ENCODE assay signal across 21 cellular contexts in genomic region chr5:180135967-180136641, GRCh38.
DNase-seq lines count a peak whose midpoint lies in the region; ATAC-seq and TF ChIP-seq lines count a peak whose summit lies in the region.
"Had no signal": no experiment of that assay in that cellular context is flagged by ENCODE, and none has a peak within 500 bp of the region (broad histone marks: within the 10 kb centered on the region; RNA-seq: fewer than 3 reads in every experiment).

No MANE protein-coding gene starts in this region.

- no peak for TF ChIP-seq POLR2A in Peyer's patch (IDR thresholded peaks at IDR 0.05)
- no peak for TF ChIP-seq POLR2A in sigmoid colon (IDR thresholded peaks at IDR 0.05)

- DNase-seq in D341Med (ENCODE audit: low spot score): peak; percentile 24
- peak in 2 of 3 donors; percentile 12 to 34 for DNase-seq in Peyer's patch
- peak; percentile 35 for DNase-seq in left lobe of liver (ENCODE audit: low spot score)
- DNase-seq in sigmoid colon: peak; percentile 48
- DNase-seq in KBM-7: no peak
- no peak for DNase-seq in NCI-H1105 treated with DMSO at 0.1 percent for 48 hours (lab: John Stamatoyannopoulos, UW)
- DNase-seq: activated B cell treated with CpG ODN at 0.5 μM for 24 hours; activated CD4-positive, alpha-beta T cell treated with anti-CD3 and anti-CD28 coated beads, Interleukin-2, amount 50 U/mL, for 4 hours; Calu3; effector CD8-positive, alpha-beta T cell; HCEC 1CT; NCI-H2081; NCI-H82; SHP77; SW 1271; T1000 had no signal

- no peak for TF ChIP-seq EP300 in sigmoid colon (IDR thresholded peaks at IDR 0.05)

- H3K27me3 ChIP-seq in Peyer's patch (no peaks in the 10 kb centered on the region), sigmoid colon (peaks cover 0 to 22% (median 0%) of the 10 kb centered on the region in 3 donors)
- H3K27me3 ChIP-seq: vagina had no signal

- in situ Hi-C loops in KBM-7 (cut with MboI; ENCODE audit: low pct_unique_long_range_greater_than_20kb, low sequenced_read_pairs): no loop called here

- H3K4me1 ChIP-seq in Peyer's patch (no peaks in the 10 kb centered on the region), sigmoid colon (no peaks in the 10 kb centered on the region)
- H3K4me1 ChIP-seq: psoas muscle, vagina had no signal

- no peak overlapping the region for H3K27ac ChIP-seq in Peyer's patch
- H3K27ac ChIP-seq in sigmoid colon: no peak overlapping the region
- H3K27ac ChIP-seq: heart left ventricle, psoas muscle, vagina had no signal

- H3K36me3 ChIP-seq in Peyer's patch (no peaks in the 10 kb centered on the region), sigmoid colon (no peaks in the 10 kb centered on the region)
- H3K36me3 ChIP-seq: heart left ventricle, vagina had no signal

- H3K4me3 ChIP-seq in Peyer's patch (no peak overlapping the region), sigmoid colon (no peak overlapping the region)
- H3K4me3 ChIP-seq: heart left ventricle, mucosa of descending colon, psoas muscle, vagina had no signal

- TF ChIP-seq CTCF in Peyer's patch (IDR thresholded peaks at IDR 0.05) (no peak), sigmoid colon (IDR thresholded peaks at IDR 0.05) (no peak)

- H3K9me3 ChIP-seq in Peyer's patch: no peaks in the 10 kb centered on the region
- H3K9me3 ChIP-seq in sigmoid colon: no peaks in the 10 kb centered on the region
- H3K9me3 ChIP-seq: heart left ventricle, mucosa of descending colon, psoas muscle, vagina had no signal

- intact Hi-C loops in sigmoid colon (cut with DNase I): no loop called here

- 91 to 94% methylated on average over 43 of the region's 43 CpGs for WGBS in sigmoid colon, 2 donors

- ATAC-seq in left lobe of liver: no peak
- no peak for ATAC-seq in HG02981 (IDR thresholded peaks at IDR 0.05; ENCODE audit: unreplicated experiment)
- ATAC-seq: mucosa of descending colon, psoas muscle had no signal

Comparison
In these comparisons a context has a peak if more than half of its experiments do, and no peak if none do; other contexts are left out.
1. DNase-seq: peak in D341Med (single experiment), Peyer's patch (2 of 3), left lobe of liver (single experiment) and sigmoid colon (single experiment); none in KBM-7 (single experiment) and NCI-H1105 treated with DMSO at 0.1 percent for 48 hours (single experiment).